Comparison of ENCODE assay signal across 8 cellular contexts in genomic region chr1:43970502-43970901, GRCh38. TPM values are rescaled to one million over a fixed set of nuclear protein-coding genes. Genes with fewer than 3 reads are reported as not detected.
A peak's percentile ranks its signal among the peaks of the same experiment; 100 is the strongest.
DNase-seq lines count a peak whose midpoint lies in the region; ATAC-seq, FAIRE-seq and TF ChIP-seq lines count a peak whose summit lies in the region.

No MANE protein-coding gene starts in this region.

- TF ChIP-seq CTCF in left ventricle myocardium inferior (IDR thresholded peaks at IDR 0.05; ENCODE audit: borderline replicate concordance) (no peak), K562 (IDR thresholded peaks at IDR 0.05 in 2 of 3, conservative IDR thresholded peaks at IDR 0.05 in 1 of 3; ENCODE audit: insufficient read depth in 2 of 3, low read depth in 1 of 3, low read length in 3 of 3) (no peak), uterus (IDR thresholded peaks at IDR 0.05) (no peak)

- H3K79me2 ChIP-seq in K562 (ENCODE audit: control insufficient read depth, insufficient read depth, low read length): peaks cover 24% of the 10 kb centered on the region

- intact Hi-C loops in left ventricle myocardium inferior (cut with micrococcal nuclease): no loop called here
- intact Hi-C loops in Right ventricle myocardium inferior (cut with DNase I): no loop called here
- intact Hi-C loops in K562 (cut with micrococcal nuclease): no loop called here
- intact Hi-C loops in uterus (cut with DNase I; ENCODE audit: low total_unique reads): no loop called here

- H3K4me3 ChIP-seq in left ventricle myocardium inferior (peak overlapping the region; percentile 88), K562 (peak overlapping the region; percentile 100), mesodermal cell (ENCODE audit: extremely low read depth, insufficient read depth, low read length, poor library complexity, severe bottlenecking) (peak overlapping the region; percentile 76), uterus (peak overlapping the region; percentile 71 to 88)

- H3K36me3 ChIP-seq in left ventricle myocardium inferior (peaks cover 47% of the 10 kb centered on the region), K562 (ENCODE audit: control insufficient read depth, insufficient read depth, low read length) (peaks cover 36% of the 10 kb centered on the region), mesodermal cell (ENCODE audit: control insufficient read depth, insufficient read depth, low read length) (peaks cover 28% of the 10 kb centered on the region), uterus (no peaks in the 10 kb centered on the region)

- H3K27me3 ChIP-seq in left ventricle myocardium inferior (ENCODE audit: low read depth) (no peaks in the 10 kb centered on the region), K562 (ENCODE audit: control insufficient read depth in 2 of 2, insufficient read depth in 2 of 2, low read length in 2 of 2) (no peaks in the 10 kb centered on the region), uterus (no peaks in the 10 kb centered on the region)

- H3K4me2 ChIP-seq in K562 (ENCODE audit: insufficient read depth, low read length): peak overlapping the region; percentile 98

- CTCF ChIA-PET in K562 (lab: Yijun Ruan, JAX; ENCODE audit: low intra/inter-chr PET ratio): no interaction called here

- TF ChIP-seq RAD21 in K562 (CRISPR knock-in tag; conservative IDR thresholded peaks at IDR 0.05 in 1 of 2, IDR thresholded peaks at IDR 0.05 in 1 of 2): no peak

- TF ChIP-seq POLR2A in K562 (conservative IDR thresholded peaks at IDR 0.05) (no peak), uterus (IDR thresholded peaks at IDR 0.05) (no peak)

- no peak for TF ChIP-seq EP300 in K562 (IDR thresholded peaks at IDR 0.05; ENCODE audit: low read length)

- 4% methylated on average over 5 of the region's 5 CpGs for WGBS in K562 (ENCODE audit: insufficient coverage, low coverage, missing lambda C conversion rate)
- 28 to 63% methylated on average over 3 to 4 of the region's 5 CpGs for WGBS in mesodermal cell (ENCODE audit: insufficient coverage in 2 of 2), 2 experiments

- H3K27ac ChIP-seq in left ventricle myocardium inferior (replicated peaks): peak overlapping the region; percentile 59
- peak overlapping the region; percentile 71 for H3K27ac ChIP-seq in K562 (ENCODE audit: extremely low read depth, low read depth, low read length)
- no peak overlapping the region for H3K27ac ChIP-seq in mesodermal cell (ENCODE audit: low read depth, low read length, severe bottlenecking)
- H3K27ac ChIP-seq in uterus: no peak overlapping the region

- no TSS peak for BruUV-seq in K562 (replicated peaks; lab: Mats Ljungman, UMichigan)

- peak overlapping the region; percentile 81 to 99 for H3K9ac ChIP-seq in K562 (ENCODE audit: insufficient read depth in 1 of 2, low read depth in 2 of 2, low read length in 2 of 2)

- no peak for FAIRE-seq in K562 (lab: Jason Lieb, UNC)

- H3K9me3 ChIP-seq in left ventricle myocardium inferior (replicated peaks): no peaks in the 10 kb centered on the region
- H3K9me3 ChIP-seq in K562 (replicated peaks; ENCODE audit: control insufficient read depth, insufficient read depth, low read depth, low read length): no peaks in the 10 kb centered on the region
- no peaks in the 10 kb centered on the region for H3K9me3 ChIP-seq in mesodermal cell (ENCODE audit: control insufficient read depth, low read length)
- H3K9me3 ChIP-seq in uterus: no peaks in the 10 kb centered on the region

- H3K9me1 ChIP-seq in K562 (ENCODE audit: control insufficient read depth, insufficient read depth, low read length): peaks cover 4% of the 10 kb centered on the region

- H4K20me1 ChIP-seq in K562 (replicated peaks; ENCODE audit: control insufficient read depth, insufficient read depth, low read length): peaks cover 1% of the 10 kb centered on the region; the same call in 1 of the 2 replicates

- DNase-seq in left ventricle myocardium inferior (no peak), Right ventricle myocardium inferior (ENCODE audit: missing footprints) (no peak), K562 (ENCODE audit: extremely low read depth in 1 of 4, low spot score in 3 of 4) (no peak), uterus (no peak), middle frontal gyrus (ENCODE audit: extremely low spot score, low spot score) (no peak), HK-2 (ENCODE audit: unreplicated experiment) (no peak), COLO829 (ENCODE audit: low spot score) (no peak)

- peak overlapping the region; percentile 87; the same call in 1 of the 2 replicates for H2AFZ ChIP-seq in K562 (ENCODE audit: low read depth, low read length)

- ATAC-seq in Right ventricle myocardium inferior (no peak), K562 (no peak)

- POLR2A ChIA-PET in K562 (lab: Yijun Ruan, JAX): interaction anchor here (0.5 to 1.4 kb wide), 5 partner anchors 8 to 561 kb away, joined by 3 to 7 read pairs (median 3); no protein-coding TSS in a partner anchor

- peaks cover 35% of the 10 kb centered on the region for H3K4me1 ChIP-seq in left ventricle myocardium inferior
- peaks cover 10 to 36% of the 10 kb centered on the region in 2 experiments; a peak in 4 of 5 replicates for H3K4me1 ChIP-seq in K562 (replicated peaks in 1 of 2; ENCODE audit: control insufficient read depth in 2 of 2, insufficient read depth in 2 of 2, low read length in 2 of 2)
- H3K4me1 ChIP-seq in mesodermal cell (ENCODE audit: control insufficient read depth, insufficient read depth, low read length, poor library complexity, severe bottlenecking): peaks cover 7% of the 10 kb centered on the region
- peaks cover 0 to 7% of the 10 kb centered on the region in 2 donors for H3K4me1 ChIP-seq in uterus

- in situ Hi-C loops in K562 (cut with MboI): no loop called here

RNA-seq across cellular contexts. Expression of gene DPH2, which starts 0.7 kb away (rescaled TPM):
- total RNA-seq in left ventricle myocardium inferior (18.2 TPM), Right ventricle myocardium inferior (14.8 TPM), K562 (2014; rRNA removed) (87.5 and 122 TPM in 2 replicates), K562 (2014; rRNA removed; fragmentation: Illumina TruSeq; extraction: Trizol) (31.9 and 39.4 TPM in 2 replicates), K562 (2015; rRNA removed; fragmentation: Illumina TruSeq; extraction: Trizol) (66.8 and 68.1 TPM in 2 replicates), K562 (2021) (94.1 and 97.3 TPM in 2 replicates), uterus (10 to 100 TPM in 2 of 4 donors, 1 to 10 TPM in 2; 5.1 to 18.5 (median 12.3) TPM)
- total RNA-seq in K562 (2011; cell fraction: chromatin; rRNA removed; ENCODE audit: low replicate concordance): 110 and 268 TPM in 2 replicates
- 191 and 199 TPM in 2 replicates for total RNA-seq in K562 (2011; cell fraction: nucleolus; rRNA removed)
- 123 and 150 TPM in 2 replicates for total RNA-seq in K562 (2011; cell fraction: nucleoplasm; rRNA removed)
- polyA plus RNA-seq in K562 (2011; rRNA removed) (63.1 and 71.2 TPM in 2 replicates), K562 (2014; fragmentation: Illumina TruSeq; extraction: Trizol) (81.1 and 106 TPM in 2 replicates), K562 (2014; fragmentation: Nextera tagmentation; extraction: Ambion mirVana) (10 to 100 TPM; 17.9 to 27.0 TPM), K562 (2014; rRNA removed) (93.2 and 110 TPM in 2 replicates)
- 117 and 149 TPM in 2 replicates for polyA plus RNA-seq in K562 (2011; cell fraction: cytosol; rRNA removed)
- 379 and 380 TPM in 2 replicates for polyA plus RNA-seq in K562 (2011; cell fraction: nucleus; rRNA removed)
- polyA plus RNA-seq in K562 (2012): 39.2 and 65.5 TPM in 2 replicates
- polyA minus RNA-seq in K562 (2011; rRNA and poly(A)+ RNA removed): 50.3 and 52.5 TPM in 2 replicates
- polyA minus RNA-seq in K562 (2011; cell fraction: cytosol; rRNA and poly(A)+ RNA removed): 35.5 and 48.5 TPM in 2 replicates
- 96.7 and 113 TPM in 2 replicates for polyA minus RNA-seq in K562 (2011; cell fraction: nucleus; rRNA and poly(A)+ RNA removed)
- 20.3 TPM for polyA plus RNA-seq in mesodermal cell (2013, experiment 1 of 2)
- 12.6 TPM for polyA plus RNA-seq in mesodermal cell (2013, experiment 2 of 2)

RNA-seq across cellular contexts. Expression of gene ATP6V0B, which starts 4.3 kb away (rescaled TPM):
- total RNA-seq in left ventricle myocardium inferior (80.6 TPM), Right ventricle myocardium inferior (84.5 TPM), K562 (2014; rRNA removed) (296 and 328 TPM in 2 replicates), K562 (2014; rRNA removed; fragmentation: Illumina TruSeq; extraction: Trizol) (143 and 167 TPM in 2 replicates), K562 (2015; rRNA removed; fragmentation: Illumina TruSeq; extraction: Trizol) (196 and 203 TPM in 2 replicates), K562 (2021) (279 and 286 TPM in 2 replicates), uterus (100 to 1,000 TPM in 1 of 4 donors, 10 to 100 TPM in 3; 49.6 to 183 (median 65.4) TPM)
- total RNA-seq in K562 (2011; cell fraction: chromatin; rRNA removed; ENCODE audit: low replicate concordance): 240 and 478 TPM in 2 replicates
- 771 and 1,062 TPM in 2 replicates for total RNA-seq in K562 (2011; cell fraction: nucleolus; rRNA removed)
- 571 and 616 TPM in 2 replicates for total RNA-seq in K562 (2011; cell fraction: nucleoplasm; rRNA removed)
- polyA plus RNA-seq in K562 (2011; rRNA removed) (220 and 288 TPM in 2 replicates), K562 (2014; fragmentation: Illumina TruSeq; extraction: Trizol) (186 and 195 TPM in 2 replicates), K562 (2014; fragmentation: Nextera tagmentation; extraction: Ambion mirVana) (100 to 1,000 TPM; 137 to 276 TPM), K562 (2014; rRNA removed) (282 and 348 TPM in 2 replicates)
- polyA plus RNA-seq in K562 (2011; cell fraction: cytosol; rRNA removed): 552 and 632 TPM in 2 replicates
- 601 and 849 TPM in 2 replicates for polyA plus RNA-seq in K562 (2011; cell fraction: nucleus; rRNA removed)
- polyA plus RNA-seq in K562 (2012): 179 and 264 TPM in 2 replicates
- 127 and 130 TPM in 2 replicates for polyA minus RNA-seq in K562 (2011; rRNA and poly(A)+ RNA removed)
- polyA minus RNA-seq in K562 (2011; cell fraction: cytosol; rRNA and poly(A)+ RNA removed): 83.6 and 86.7 TPM in 2 replicates
- 102 and 149 TPM in 2 replicates for polyA minus RNA-seq in K562 (2011; cell fraction: nucleus; rRNA and poly(A)+ RNA removed)
- 133 TPM for polyA plus RNA-seq in mesodermal cell (2013, experiment 1 of 2)
- 103 TPM for polyA plus RNA-seq in mesodermal cell (2013, experiment 2 of 2)

RNA-seq across cellular contexts. Expression of gene B4GALT2, which starts 8.5 kb away (rescaled TPM):
- total RNA-seq in left ventricle myocardium inferior (40.3 TPM), Right ventricle myocardium inferior (39.1 TPM), K562 (2014; rRNA removed) (86.8 and 116 TPM in 2 replicates), K562 (2014; rRNA removed; fragmentation: Illumina TruSeq; extraction: Trizol) (23.4 and 31.0 TPM in 2 replicates), K562 (2015; rRNA removed; fragmentation: Illumina TruSeq; extraction: Trizol) (43.8 and 45.9 TPM in 2 replicates), K562 (2021) (76.2 and 78.0 TPM in 2 replicates), uterus (10 to 100 TPM in 2 of 4 donors, 1 to 10 TPM in 2; 2.3 to 45.8 (median 18.5) TPM)
- total RNA-seq in K562 (2011; cell fraction: chromatin; rRNA removed; ENCODE audit: low replicate concordance): 27.8 and 57.7 TPM in 2 replicates
- 51.2 and 57.7 TPM in 2 replicates for total RNA-seq in K562 (2011; cell fraction: nucleolus; rRNA removed)
- 45.8 and 54.2 TPM in 2 replicates for total RNA-seq in K562 (2011; cell fraction: nucleoplasm; rRNA removed)
- polyA plus RNA-seq in K562 (2011; rRNA removed) (39.0 and 43.9 TPM in 2 replicates), K562 (2014; fragmentation: Illumina TruSeq; extraction: Trizol) (63.7 and 69.7 TPM in 2 replicates), K562 (2014; fragmentation: Nextera tagmentation; extraction: Ambion mirVana) (1 to 10 TPM; 1.3 to 2.8 TPM), K562 (2014; rRNA removed) (71.9 and 85.4 TPM in 2 replicates)
- 78.6 and 206 TPM in 2 replicates for polyA plus RNA-seq in K562 (2011; cell fraction: cytosol; rRNA removed)
- 55.1 and 117 TPM in 2 replicates for polyA plus RNA-seq in K562 (2011; cell fraction: nucleus; rRNA removed)
- 44.8 and 50.7 TPM in 2 replicates for polyA plus RNA-seq in K562 (2012)
- polyA minus RNA-seq in K562 (2011; rRNA and poly(A)+ RNA removed): 21.4 and 27.7 TPM in 2 replicates
- polyA minus RNA-seq in K562 (2011; cell fraction: cytosol; rRNA and poly(A)+ RNA removed): 40.9 and 42.3 TPM in 2 replicates
- 26.7 and 28.3 TPM in 2 replicates for polyA minus RNA-seq in K562 (2011; cell fraction: nucleus; rRNA and poly(A)+ RNA removed)
- 71.6 TPM for polyA plus RNA-seq in mesodermal cell (2013, experiment 1 of 2)
- polyA plus RNA-seq in mesodermal cell (2013, experiment 2 of 2): 57.1 TPM

RNA-seq across cellular contexts. Expression of gene CCDC24, which starts 20.9 kb away (rescaled TPM):
- total RNA-seq in left ventricle myocardium inferior: 1.4 TPM
- total RNA-seq in Right ventricle myocardium inferior: 0.89 TPM
- 1.4 and 6.8 TPM in 2 replicates for total RNA-seq in K562 (2011; cell fraction: chromatin; rRNA removed; ENCODE audit: low replicate concordance)
- total RNA-seq in K562 (2011; cell fraction: nucleolus; rRNA removed): 5.8 TPM in 2 replicates
- total RNA-seq in K562 (2011; cell fraction: nucleoplasm; rRNA removed): 4.1 and 6.1 TPM in 2 replicates
- 3.0 and 4.5 TPM in 2 replicates for total RNA-seq in K562 (2014; rRNA removed)
- 0.70 and 1.5 TPM in 2 replicates for total RNA-seq in K562 (2014; rRNA removed; fragmentation: Illumina TruSeq; extraction: Trizol)
- total RNA-seq in K562 (2015; rRNA removed; fragmentation: Illumina TruSeq; extraction: Trizol): 1.7 and 2.2 TPM in 2 replicates
- total RNA-seq in K562 (2021): 4.4 and 5.2 TPM in 2 replicates
- polyA plus RNA-seq in K562 (2011; rRNA removed): 1.3 and 2.3 TPM in 2 replicates
- 2.0 and 4.9 TPM in 2 replicates for polyA plus RNA-seq in K562 (2011; cell fraction: cytosol; rRNA removed)
- 6.8 and 13.1 TPM in 2 replicates for polyA plus RNA-seq in K562 (2011; cell fraction: nucleus; rRNA removed)
- polyA plus RNA-seq in K562 (2012): 3.7 and 4.3 TPM in 2 replicates
- 1.5 and 3.0 TPM in 2 replicates for polyA plus RNA-seq in K562 (2014; fragmentation: Illumina TruSeq; extraction: Trizol)
- polyA plus RNA-seq in K562 (2014; fragmentation: Nextera tagmentation; extraction: Ambion mirVana): under 1 TPM; 0.31 to 0.64 TPM
- polyA plus RNA-seq in K562 (2014; rRNA removed): 3.7 and 4.5 TPM in 2 replicates
- polyA minus RNA-seq in K562 (2011; rRNA and poly(A)+ RNA removed): 0.36 and 0.39 TPM in 2 replicates
- 1.1 and 5.4 TPM in 2 replicates for polyA minus RNA-seq in K562 (2011; cell fraction: cytosol; rRNA and poly(A)+ RNA removed)
- polyA minus RNA-seq in K562 (2011; cell fraction: nucleus; rRNA and poly(A)+ RNA removed): 1.7 and 2.2 TPM in 2 replicates
- polyA plus RNA-seq in mesodermal cell (2013, experiment 1 of 2): 6.6 TPM
- 5.2 TPM for polyA plus RNA-seq in mesodermal cell (2013, experiment 2 of 2)
- total RNA-seq in uterus: 10 to 100 TPM in 1 of 4 donors, 1 to 10 TPM in 2, not detected in 1; 3.1 to 10.6 (median 7.0) TPM

RNA-seq across cellular contexts. Expression of gene IPO13, which starts 23.8 kb away (rescaled TPM):
- 57.4 TPM for total RNA-seq in left ventricle myocardium inferior
- total RNA-seq in Right ventricle myocardium inferior: 56.9 TPM
- 24.0 and 67.1 TPM in 2 replicates for total RNA-seq in K562 (2011; cell fraction: chromatin; rRNA removed; ENCODE audit: low replicate concordance)
- total RNA-seq in K562 (2011; cell fraction: nucleolus; rRNA removed): 41.3 and 46.4 TPM in 2 replicates
- 28.3 and 29.6 TPM in 2 replicates for total RNA-seq in K562 (2011; cell fraction: nucleoplasm; rRNA removed)
- 17.5 and 27.9 TPM in 2 replicates for total RNA-seq in K562 (2014; rRNA removed)
- 7.8 and 10.0 TPM in 2 replicates for total RNA-seq in K562 (2014; rRNA removed; fragmentation: Illumina TruSeq; extraction: Trizol)
- 16.1 and 16.2 TPM in 2 replicates for total RNA-seq in K562 (2015; rRNA removed; fragmentation: Illumina TruSeq; extraction: Trizol)
- total RNA-seq in K562 (2021): 28.4 and 30.8 TPM in 2 replicates
- 13.9 and 19.1 TPM in 2 replicates for polyA plus RNA-seq in K562 (2011; rRNA removed)
- 27.1 and 36.4 TPM in 2 replicates for polyA plus RNA-seq in K562 (2011; cell fraction: cytosol; rRNA removed)
- 59.2 and 89.3 TPM in 2 replicates for polyA plus RNA-seq in K562 (2011; cell fraction: nucleus; rRNA removed)
- 27.4 and 30.4 TPM in 2 replicates for polyA plus RNA-seq in K562 (2012)
- polyA plus RNA-seq in K562 (2014; fragmentation: Illumina TruSeq; extraction: Trizol): 24.7 and 27.1 TPM in 2 replicates
- 1 to 10 TPM; 7.0 to 9.8 TPM for polyA plus RNA-seq in K562 (2014; fragmentation: Nextera tagmentation; extraction: Ambion mirVana)
- polyA plus RNA-seq in K562 (2014; rRNA removed): 18.6 and 22.0 TPM in 2 replicates
- 18.8 and 24.2 TPM in 2 replicates for polyA minus RNA-seq in K562 (2011; rRNA and poly(A)+ RNA removed)
- polyA minus RNA-seq in K562 (2011; cell fraction: cytosol; rRNA and poly(A)+ RNA removed): 16.5 and 21.7 TPM in 2 replicates
- polyA minus RNA-seq in K562 (2011; cell fraction: nucleus; rRNA and poly(A)+ RNA removed): 18.4 and 22.3 TPM in 2 replicates
- polyA plus RNA-seq in mesodermal cell (2013, experiment 1 of 2): 16.0 TPM
- polyA plus RNA-seq in mesodermal cell (2013, experiment 2 of 2): 13.5 TPM
- total RNA-seq in uterus: 10 to 100 TPM in 3 of 4 donors, 1 to 10 TPM in 1; 6.9 to 26.7 (median 18.0) TPM

Comparison
In these comparisons a context has a peak if more than half of its experiments do, and no peak if none do; other contexts are left out.
1. H3K27ac ChIP-seq: peak in left ventricle myocardium inferior (single experiment) and K562 (single experiment); none in mesodermal cell (single experiment) and uterus (0 of 2).
2. Peak in every context shown above with its lines, with median percentiles within 50 percentile points of each other: H3K4me3 ChIP-seq.